25 cellular contexts compared by ENCODE assay signal in the genomic region with DNA sequence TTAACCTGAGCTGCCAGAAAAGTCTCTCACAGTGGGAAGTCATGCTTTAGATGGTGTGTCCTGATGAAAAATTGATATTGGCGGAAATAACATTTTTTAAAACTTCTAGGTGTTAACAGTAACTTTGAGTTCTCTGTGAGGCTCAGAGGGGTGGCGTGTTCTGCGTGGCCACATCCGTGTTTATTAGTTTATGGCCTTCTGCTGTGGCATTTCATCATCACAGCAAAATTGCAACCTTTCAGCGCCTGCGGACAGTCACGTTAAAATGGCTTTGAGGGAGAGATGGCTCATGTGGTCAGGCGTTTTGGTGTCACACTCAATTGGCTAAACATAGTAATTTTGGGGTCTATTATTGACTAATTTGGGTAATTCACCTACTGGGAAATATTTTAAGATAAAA. TPM values are rescaled to one million over a fixed set of nuclear protein-coding genes. Genes with fewer than 3 reads are reported as not detected.
DNase-seq lines count a peak whose midpoint lies in the region; ATAC-seq and TF ChIP-seq lines count a peak whose summit lies in the region.
"Had no signal": no experiment of that assay in that cellular context is flagged by ENCODE, and none has a peak within 500 bp of the region (broad histone marks: within the 10 kb centered on the region; RNA-seq: fewer than 3 reads in every experiment).

No MANE protein-coding gene starts in this region.

- H3K27me3 ChIP-seq in heart left ventricle, result no peaks in the 10 kb centered on the region
- no peaks in the 10 kb centered on the region for H3K27me3 ChIP-seq in esophagus squamous epithelium
- H3K27me3 ChIP-seq in sigmoid colon, result no peaks in the 10 kb centered on the region
- H3K27me3 ChIP-seq in thyroid gland, result no peaks in the 10 kb centered on the region

- ATAC-seq in heart left ventricle (no peak), GM19035 (IDR thresholded peaks at IDR 0.05; ENCODE audit: unreplicated experiment) (no peak), GM21825 (IDR thresholded peaks at IDR 0.05; ENCODE audit: unreplicated experiment) (no peak)
- ATAC-seq: GM23338; PC-3; stimulated activated effector memory CD8-positive, alpha-beta T cell treated with anti-CD3 and anti-CD28 coated beads, Interleukin-12 subunit alpha, Interleukin-12 subunit beta, amount 100 ng/mL, for 72 hours had no signal

- H3K27ac ChIP-seq in heart left ventricle, result peak overlapping the region in 1 of 12 donors; percentile 70
- H3K27ac ChIP-seq in esophagus squamous epithelium, result peak overlapping the region in 3 of 4 donors; percentile 22 to 69 (median 69)
- peak overlapping the region; percentile 77 to 89 (median 85) for H3K27ac ChIP-seq in sigmoid colon
- H3K27ac ChIP-seq in thyroid gland, result no peak overlapping the region
- H3K27ac ChIP-seq: WERI-Rb-1 had no signal

- no peak for TF ChIP-seq POLR2A in heart left ventricle (IDR thresholded peaks at IDR 0.05)
- TF ChIP-seq POLR2A in esophagus squamous epithelium (IDR thresholded peaks at IDR 0.05), result no peak
- no peak for TF ChIP-seq POLR2A in sigmoid colon (IDR thresholded peaks at IDR 0.05)
- TF ChIP-seq POLR2A in thyroid gland (IDR thresholded peaks at IDR 0.05), result no peak

- H3K36me3 ChIP-seq in heart left ventricle (no peaks in the 10 kb centered on the region), esophagus squamous epithelium (no peaks in the 10 kb centered on the region), sigmoid colon (no peaks in the 10 kb centered on the region), thyroid gland (no peaks in the 10 kb centered on the region)

- intact Hi-C loops in cardiac septum (cut with DNase I), result no loop called here
- intact Hi-C loops in heart left ventricle (cut with DNase I), result no loop called here
- intact Hi-C loops in esophagus squamous epithelium (cut with DNase I), result no loop called here
- intact Hi-C loops in sigmoid colon (cut with DNase I), result loop anchor here (5.0 kb wide), 1 partner anchor 190 kb away; no protein-coding TSS in a partner anchor
- intact Hi-C loops in thyroid gland (cut with DNase I), result no loop called here

- 93 to 96% (median 95%) methylated on average over 8 of the region's 8 CpGs for WGBS in heart left ventricle, 4 donors
- WGBS in esophagus squamous epithelium, 2 donors, result 89% methylated on average over 8 of the region's 8 CpGs
- WGBS in sigmoid colon, 2 donors, result 80 to 88% methylated on average over 8 of the region's 8 CpGs
- WGBS in thyroid gland, 2 donors, result 95 to 96% methylated on average over 8 of the region's 8 CpGs

- H3K4me3 ChIP-seq in heart left ventricle, result no peak overlapping the region
- H3K4me3 ChIP-seq in esophagus squamous epithelium, result no peak overlapping the region
- no peak overlapping the region for H3K4me3 ChIP-seq in sigmoid colon
- H3K4me3 ChIP-seq in thyroid gland (replicated peaks in 1 of 3), result no peak overlapping the region
- H3K4me3 ChIP-seq: GM23338, lung had no signal

- DNase-seq in cardiac septum (ENCODE audit: low spot score) (peak; percentile 35), heart left ventricle (no peak), esophagus squamous epithelium (lab: John Stamatoyannopoulos, UW) (no peak), sigmoid colon (no peak), ureter (ENCODE audit: low spot score) (peak; percentile 36), thyroid gland (no peak)
- DNase-seq: activated CD4-positive, alpha-beta T cell treated with anti-CD3 and anti-CD28 coated beads, Interleukin-2, amount 10 ng/mL, durations not matched to agents 24 days and 14 days; CD8-positive, alpha-beta memory T cell; cerebellar nuclear complex; KBM-7; MM.1S; NCI-H1436 treated with DMSO at 0.1 percent for 48 hours; NCI-H2107; NCI-H446; PC-3; Right ventricle myocardium superior; stimulated activated CD4-positive, alpha-beta T cell treated with anti-CD3 and anti-CD28 coated beads, Interleukin-2, amount 100 ng/mL, for 48 hours; T-helper 9 cell had no signal

- TF ChIP-seq CTCF in heart left ventricle (IDR thresholded peaks at IDR 0.05), result no peak
- no peak for TF ChIP-seq CTCF in esophagus squamous epithelium (IDR thresholded peaks at IDR 0.05)
- no peak for TF ChIP-seq CTCF in sigmoid colon (IDR thresholded peaks at IDR 0.05)
- TF ChIP-seq CTCF in thyroid gland (IDR thresholded peaks at IDR 0.05), result no peak

- H3K9me3 ChIP-seq in heart left ventricle (no peaks in the 10 kb centered on the region), esophagus squamous epithelium (no peaks in the 10 kb centered on the region), sigmoid colon (no peaks in the 10 kb centered on the region), thyroid gland (no peaks in the 10 kb centered on the region)

- H3K4me1 ChIP-seq in heart left ventricle (peaks cover 0 to 18% (median 11%) of the 10 kb centered on the region in 12 donors), esophagus squamous epithelium (peaks cover 3 to 25% (median 19%) of the 10 kb centered on the region in 3 donors), sigmoid colon (peaks cover 0 to 86% (median 66%) of the 10 kb centered on the region in 4 donors), thyroid gland (no peaks in the 10 kb centered on the region)

- TF ChIP-seq EP300 in sigmoid colon (IDR thresholded peaks at IDR 0.05), result no peak

RNA-seq across cellular contexts. Expression of a gene that starts 42.4 kb away (rescaled TPM):
- total RNA-seq in cardiac septum, result 1.6 TPM
- 1 to 10 TPM in 6 of 9 donors, under 1 TPM in 3; 0.74 to 2.7 (median 1.1) TPM for total RNA-seq in heart left ventricle
- polyA plus RNA-seq in heart left ventricle, result 1 to 10 TPM; 1.1 to 1.4 TPM
- total RNA-seq in esophagus squamous epithelium, result 10 to 100 TPM in 1 of 4 donors, 1 to 10 TPM in 3; 3.4 to 11.8 (median 5.9) TPM
- total RNA-seq in sigmoid colon, result 10 to 100 TPM in 2 of 4 donors, 1 to 10 TPM in 2; 6.3 to 25.5 (median 13.9) TPM
- polyA plus RNA-seq in sigmoid colon, result 1 to 10 TPM in 1 of 3 donors, under 1 TPM in 2; 0.46 to 3.8 (median 0.60) TPM
- total RNA-seq in ureter, result 16.8 TPM
- 1 to 10 TPM; 2.2 to 3.3 (median 2.7) TPM for total RNA-seq in thyroid gland
- total RNA-seq: G401 had no signal

Comparison
In these comparisons a context has a peak if more than half of its experiments do, and no peak if none do; other contexts are left out.
1. DNase-seq: peak in cardiac septum (single experiment) and ureter (single experiment); none in heart left ventricle (0 of 5), esophagus squamous epithelium (single experiment), sigmoid colon (single experiment) and thyroid gland (0 of 2).
2. H3K27ac ChIP-seq: peak in esophagus squamous epithelium (3 of 4) and sigmoid colon (4 of 4); none in thyroid gland (0 of 3).